In genomic region chr16:77748426-77748825, GRCh38 we compare ENCODE assay signal across 16 cellular contexts. TPM values are rescaled to one million over a fixed set of nuclear protein-coding genes. Genes with fewer than 3 reads are reported as not detected.
DNase-seq lines count a peak whose midpoint lies in the region; ATAC-seq, FAIRE-seq and TF ChIP-seq lines count a peak whose summit lies in the region.
"Had no signal": no experiment of that assay in that cellular context is flagged by ENCODE, and none has a peak within 500 bp of the region (broad histone marks: within the 10 kb centered on the region; RNA-seq: fewer than 3 reads in every experiment).

No MANE protein-coding gene starts in this region.

- no peak overlapping the region for H3K18ac ChIP-seq in mesendoderm (ENCODE audit: low read length)

- no peaks in the 10 kb centered on the region for H3K27me3 ChIP-seq in HepG2 (ENCODE audit: control insufficient read depth in 1 of 2, insufficient read depth in 2 of 2, low read length in 2 of 2)
- no peaks in the 10 kb centered on the region for H3K27me3 ChIP-seq in right lobe of liver
- no peaks in the 10 kb centered on the region for H3K27me3 ChIP-seq in mesendoderm (ENCODE audit: insufficient read depth, low read length, poor library complexity)
- H3K27me3 ChIP-seq in smooth muscle cell (ENCODE audit: low read depth), result peaks cover 10% of the 10 kb centered on the region
- H3K27me3 ChIP-seq in esophagus squamous epithelium, result no peaks in the 10 kb centered on the region
- no peaks in the 10 kb centered on the region for H3K27me3 ChIP-seq in Caco-2 (replicated peaks; ENCODE audit: control insufficient read depth, insufficient read depth, low read length)
- H3K27me3 ChIP-seq: BLaER1 had no signal

- TF ChIP-seq CTCF in HepG2 (CRISPR knock-in tag; IDR thresholded peaks at IDR 0.05), result no peak
- no peak for TF ChIP-seq CTCF in right lobe of liver (IDR thresholded peaks at IDR 0.05)
- TF ChIP-seq CTCF in brain (conservative IDR thresholded peaks at IDR 0.05), result no peak
- no peak for TF ChIP-seq CTCF in smooth muscle cell (IDR thresholded peaks at IDR 0.05; ENCODE audit: borderline replicate concordance, insufficient read depth, poor library complexity, severe bottlenecking)
- no peak for TF ChIP-seq CTCF in esophagus squamous epithelium (IDR thresholded peaks at IDR 0.05)
- TF ChIP-seq CTCF in Caco-2 (IDR thresholded peaks at IDR 0.05; ENCODE audit: insufficient read depth in 1 of 2, low read depth in 1 of 2, low read length in 1 of 2, severe bottlenecking in 1 of 2, unreplicated experiment in 1 of 2), result no peak

- H3K9me3 Mint-ChIP-seq in brain (peaks cover 0 to 3% (median 0%) of the 10 kb centered on the region in 5 experiments), Caco-2 (ENCODE audit: unreplicated experiment) (no peaks in the 10 kb centered on the region)
- H3K9me3 Mint-ChIP-seq: CD8-positive, alpha-beta memory T cell had no signal

- no peak overlapping the region for H3K4ac ChIP-seq in mesendoderm (ENCODE audit: low read depth, low read length)

- CTCF ChIA-PET in HepG2 (lab: Yijun Ruan, JAX; ENCODE audit: low intra/inter-chr PET ratio, low total read pairs), result no interaction called here
- CTCF ChIA-PET in Caco-2 (lab: Charles Lee), result no interaction called here

- H3K9ac ChIP-seq in HepG2 (ENCODE audit: insufficient read depth, low read depth, low read length), result no peak overlapping the region
- no peak overlapping the region for H3K9ac ChIP-seq in mesendoderm (ENCODE audit: low read length)
- H3K9ac ChIP-seq in smooth muscle cell (ENCODE audit: low read depth), result no peak overlapping the region
- H3K9ac ChIP-seq: BLaER1, GM23248 had no signal

- ATAC-seq in HepG2, result no peak
- no peak for ATAC-seq in right lobe of liver
- no peak for ATAC-seq in GM21529 (IDR thresholded peaks at IDR 0.05; ENCODE audit: unreplicated experiment)
- ATAC-seq: HCT116 had no signal

- H3K4me1 ChIP-seq in HepG2 (ENCODE audit: insufficient read depth, low read length) (peaks cover 37% of the 10 kb centered on the region), right lobe of liver (peaks cover 0 to 10% (median 4%) of the 10 kb centered on the region in 4 donors), mesendoderm (ENCODE audit: control insufficient read depth, low read depth, low read length) (no peaks in the 10 kb centered on the region), smooth muscle cell (ENCODE audit: low read depth) (no peaks in the 10 kb centered on the region), esophagus squamous epithelium (no peaks in the 10 kb centered on the region), Caco-2 (no peaks in the 10 kb centered on the region)
- H3K4me1 ChIP-seq: BLaER1 had no signal

- intact Hi-C loops in HepG2 (cut with micrococcal nuclease; ENCODE audit: unreplicated experiment) (loop anchor here (2.0 kb wide), 1 partner anchor 28 kb away; no protein-coding TSS in a partner anchor), right lobe of liver (cut with DNase I) (no loop called here), esophagus squamous epithelium (cut with DNase I) (no loop called here), Caco-2 (cut with micrococcal nuclease; ENCODE audit: unreplicated experiment) (loop anchor here (2.0 kb wide), 1 partner anchor 26 kb away; the partner anchor contains the start of gene NUDT7)

- TF ChIP-seq EP300 in HepG2 (IDR thresholded peaks at IDR 0.05; ENCODE audit: low read depth in 2 of 2, low read length in 2 of 2) (no peak), HepG2 (CRISPR knock-in tag; IDR thresholded peaks at IDR 0.05; ENCODE audit: borderline replicate concordance) (no peak)

- H3K27ac ChIP-seq in HepG2 (ENCODE audit: extremely low read length, insufficient read depth, low read length), result peak overlapping the region; percentile 78
- no peak overlapping the region for H3K27ac ChIP-seq in right lobe of liver
- H3K27ac ChIP-seq in mesendoderm (ENCODE audit: low read depth, low read length), result no peak overlapping the region
- H3K27ac ChIP-seq in smooth muscle cell (ENCODE audit: low read depth), result peak overlapping the region; percentile 62
- no peak overlapping the region for H3K27ac ChIP-seq in esophagus squamous epithelium
- H3K27ac ChIP-seq: BLaER1, GM23248 had no signal

- TF ChIP-seq POLR2A in HepG2 (IDR thresholded peaks at IDR 0.05; ENCODE audit: insufficient read depth in 1 of 2, low read depth in 2 of 2, low read length in 2 of 2) (no peak), right lobe of liver (IDR thresholded peaks at IDR 0.05) (no peak), esophagus squamous epithelium (IDR thresholded peaks at IDR 0.05) (no peak)

- no peak overlapping the region for H2AFZ ChIP-seq in HepG2 (ENCODE audit: low read length)
- no peak overlapping the region for H2AFZ ChIP-seq in smooth muscle cell (ENCODE audit: low read depth)
- H2AFZ ChIP-seq: GM23248 had no signal

- no peak overlapping the region for H2BK15ac ChIP-seq in mesendoderm (replicated peaks; ENCODE audit: low read depth)

- H2BK5ac ChIP-seq in mesendoderm (ENCODE audit: low read length), result no peak overlapping the region

- in situ Hi-C loops in HepG2 (cut with HindIII; ENCODE audit: extremely low pct_ligation_motif_present, low pct_unique_long_range_greater_than_20kb), result no loop called here

- H4K5ac ChIP-seq in mesendoderm (ENCODE audit: low read length), result no peak overlapping the region

- H4K8ac ChIP-seq in mesendoderm (ENCODE audit: low read depth, low read length), result no peak overlapping the region

- H3K79me1 ChIP-seq in mesendoderm (ENCODE audit: low read length), result no peaks in the 10 kb centered on the region

- H3K4me1 Mint-ChIP-seq in brain (peaks cover 20% of the 10 kb centered on the region), Caco-2 (ENCODE audit: low read depth, unreplicated experiment) (no peaks in the 10 kb centered on the region)
- H3K4me1 Mint-ChIP-seq: CD8-positive, alpha-beta memory T cell had no signal

- DNase-seq in HepG2 (ENCODE audit: low spot score) (no peak), right lobe of liver (no peak), mesendoderm (peak; percentile 8), smooth muscle cell (lab: John Stamatoyannopoulos, UW; ENCODE audit: unreplicated experiment) (no peak), esophagus squamous epithelium (lab: John Stamatoyannopoulos, UW) (no peak), Caco-2 (no peak)
- DNase-seq: 8988T; AML-193; CD8-positive, alpha-beta memory T cell; DMS 273 treated with DMSO at 0.1 percent for 48 hours; GM23248 had no signal

- 94% methylated on average over 3 of the region's 3 CpGs for WGBS in HepG2 (ENCODE audit: low lambda C conversion rate)
- 85% methylated on average over 2 of the region's 3 CpGs for WGBS in right lobe of liver (ENCODE audit: insufficient coverage, low coverage, low lambda C conversion rate, missing lambda C conversion rate)
- no CpG with 5 or more reads among the region's 3 CpGs for WGBS in mesendoderm (ENCODE audit: extremely low coverage, insufficient coverage, low lambda C conversion rate)
- 24% methylated on average over 3 of the region's 3 CpGs for WGBS in smooth muscle cell (ENCODE audit: low lambda C conversion rate)
- WGBS in esophagus squamous epithelium, 2 donors, result 36 to 54% methylated on average over 3 of the region's 3 CpGs

- H3K23ac ChIP-seq in mesendoderm (ENCODE audit: low read length), result no peak overlapping the region

- no peak overlapping the region for H3K4me3 ChIP-seq in HepG2 (replicated peaks in 1 of 3; ENCODE audit: insufficient read depth in 1 of 3, low read depth in 2 of 3, low read length in 3 of 3)
- no peak overlapping the region for H3K4me3 ChIP-seq in right lobe of liver
- no peak overlapping the region for H3K4me3 ChIP-seq in mesendoderm (ENCODE audit: low read length)
- no peak overlapping the region for H3K4me3 ChIP-seq in smooth muscle cell
- H3K4me3 ChIP-seq in esophagus squamous epithelium, result no peak overlapping the region
- no peak overlapping the region for H3K4me3 ChIP-seq in Caco-2 (ENCODE audit: low read depth, low read length)
- H3K4me3 ChIP-seq: BLaER1, GM23248 had no signal

- H3K36me3 Mint-ChIP-seq in brain (no peaks in the 10 kb centered on the region), Caco-2 (ENCODE audit: insufficient read depth, unreplicated experiment) (no peaks in the 10 kb centered on the region)
- H3K36me3 Mint-ChIP-seq: CD8-positive, alpha-beta memory T cell had no signal

- TF ChIP-seq RAD21 in HepG2 (CRISPR knock-in tag; IDR thresholded peaks at IDR 0.05), result no peak

- H3K9me3 ChIP-seq in HepG2 (ENCODE audit: low read length), result no peaks in the 10 kb centered on the region
- H3K9me3 ChIP-seq in right lobe of liver, result no peaks in the 10 kb centered on the region
- no peaks in the 10 kb centered on the region for H3K9me3 ChIP-seq in smooth muscle cell (replicated peaks; ENCODE audit: low read depth)
- no peaks in the 10 kb centered on the region for H3K9me3 ChIP-seq in esophagus squamous epithelium
- H3K9me3 ChIP-seq in Caco-2, result no peaks in the 10 kb centered on the region
- H3K9me3 ChIP-seq: BLaER1 had no signal

- FAIRE-seq in HepG2 (lab: Jason Lieb, UNC), result no peak
- FAIRE-seq: H54 had no signal

- H3K36me3 ChIP-seq in HepG2 (replicated peaks in 1 of 2; ENCODE audit: control insufficient read depth in 1 of 2, insufficient read depth in 2 of 2, low read length in 2 of 2) (no peaks in the 10 kb centered on the region), right lobe of liver (no peaks in the 10 kb centered on the region), mesendoderm (ENCODE audit: control insufficient read depth, insufficient read depth, low read length) (no peaks in the 10 kb centered on the region), smooth muscle cell (ENCODE audit: low read depth) (no peaks in the 10 kb centered on the region), esophagus squamous epithelium (no peaks in the 10 kb centered on the region), Caco-2 (ENCODE audit: control insufficient read depth, insufficient read depth, low read length) (no peaks in the 10 kb centered on the region)
- H3K36me3 ChIP-seq: BLaER1 had no signal

- no peak overlapping the region for H3K4me2 ChIP-seq in HepG2 (ENCODE audit: low read depth, low read length)
- no peak overlapping the region for H3K4me2 ChIP-seq in mesendoderm (ENCODE audit: low read length)
- peak overlapping the region; percentile 35 for H3K4me2 ChIP-seq in smooth muscle cell
- H3K4me2 ChIP-seq: BLaER1 had no signal

- no peaks in the 10 kb centered on the region for H4K20me1 ChIP-seq in HepG2 (ENCODE audit: insufficient read depth, low read length)
- no peaks in the 10 kb centered on the region for H4K20me1 ChIP-seq in smooth muscle cell (ENCODE audit: low read depth)
- H4K20me1 ChIP-seq: BLaER1 had no signal

- H3K4me3 Mint-ChIP-seq in brain, result peak overlapping the region in 1 of 5 experiments; percentile 59
- no peak overlapping the region for H3K4me3 Mint-ChIP-seq in Caco-2 (ENCODE audit: unreplicated experiment)
- H3K4me3 Mint-ChIP-seq: CD8-positive, alpha-beta memory T cell had no signal

- no peak overlapping the region for H2BK120ac ChIP-seq in mesendoderm (ENCODE audit: low read depth, low read length)

- POLR2A ChIA-PET in HepG2 (lab: Yijun Ruan, JAX) (interaction anchor here (2.7 kb wide), 1 partner anchor 27 kb away, joined by 16 read pairs; the partner anchor contains the start of gene NUDT7), Caco-2 (lab: Charles Lee) (no interaction called here)

- BruUV-seq in HepG2 (replicated peaks; lab: Mats Ljungman, UMichigan) (no TSS peak), Caco-2 (replicated peaks; lab: Mats Ljungman, UMichigan) (no TSS peak)

- H3F3A ChIP-seq in smooth muscle cell (ENCODE audit: low read depth), result no peaks in the 10 kb centered on the region

- H3K27me3 Mint-ChIP-seq in brain (peaks cover 10% of the 10 kb centered on the region), Caco-2 (ENCODE audit: insufficient read depth, unreplicated experiment) (peaks cover 10% of the 10 kb centered on the region)

- H2AK5ac ChIP-seq in mesendoderm (ENCODE audit: low read length), result no peak overlapping the region

- H3K27ac Mint-ChIP-seq in brain, result peak overlapping the region in 3 of 5 experiments; percentile 12 to 81 (median 78)
- no peak overlapping the region for H3K27ac Mint-ChIP-seq in Caco-2 (ENCODE audit: unreplicated experiment)
- H3K27ac Mint-ChIP-seq: CD8-positive, alpha-beta memory T cell had no signal

- no peaks in the 10 kb centered on the region for H3K79me2 ChIP-seq in HepG2 (ENCODE audit: insufficient read depth, low read length)
- no peaks in the 10 kb centered on the region for H3K79me2 ChIP-seq in mesendoderm (ENCODE audit: control insufficient read depth, insufficient read depth, low read length)
- H3K79me2 ChIP-seq in smooth muscle cell (ENCODE audit: low read depth), result no peaks in the 10 kb centered on the region

- no peak overlapping the region for H3K56ac ChIP-seq in mesendoderm (ENCODE audit: low read length)

RNA-seq across cellular contexts. Expression of gene NUDT7, which starts 26.1 kb away (rescaled TPM):
- total RNA-seq in HepG2 (2016; rRNA removed; fragmentation: Illumina TruSeq; extraction: Trizol) (14.3 and 17.8 TPM in 2 replicates), right lobe of liver (10 to 100 TPM; 24.6 to 35.0 (median 29.5) TPM), smooth muscle cell (2.8 and 3.3 TPM in 2 replicates), esophagus squamous epithelium (10 to 100 TPM in 2 of 4 donors, 1 to 10 TPM in 2; 2.3 to 10.1 (median 6.3) TPM), Caco-2 (2022) (4.3 and 6.9 TPM in 2 replicates)
- 3.7 and 3.8 TPM in 2 replicates for total RNA-seq in HepG2 (2016; cell fraction: cytosol; rRNA removed; fragmentation: Illumina TruSeq; extraction: Trizol; ENCODE audit: low read depth)
- 15.0 and 20.1 TPM in 2 replicates for total RNA-seq in HepG2 (2016; cell fraction: insoluble cytoplasmic fraction; rRNA removed; fragmentation: Illumina TruSeq; extraction: Trizol)
- total RNA-seq in HepG2 (2016; cell fraction: membrane; rRNA removed; fragmentation: Illumina TruSeq; extraction: Trizol), result 8.1 and 8.5 TPM in 2 replicates
- 6.4 and 7.9 TPM in 2 replicates for total RNA-seq in HepG2 (2016; cell fraction: nucleus; rRNA removed; fragmentation: Illumina TruSeq; extraction: Trizol)
- polyA plus RNA-seq in HepG2 (2011; rRNA removed) (18.0 and 23.9 TPM in 2 replicates), brain (ENCODE audit: insufficient read depth, low read depth, low replicate concordance) (11.3 TPM), smooth muscle cell (4.6 and 5.6 TPM in 2 replicates)
- polyA plus RNA-seq in HepG2 (2011; cell fraction: cytosol; rRNA removed), result 17.5 and 22.7 TPM in 2 replicates
- 5.7 and 8.9 TPM in 2 replicates for polyA plus RNA-seq in HepG2 (2011; cell fraction: nucleus; rRNA removed)
- polyA plus RNA-seq in HepG2 (2012), result 16.3 and 22.7 TPM in 2 replicates
- 4.7 and 5.5 TPM in 2 replicates for polyA plus RNA-seq in HepG2 (2016; cell fraction: cytosol; fragmentation: Illumina TruSeq; extraction: Trizol; ENCODE audit: low read depth)
- 26.0 and 26.5 TPM in 2 replicates for polyA plus RNA-seq in HepG2 (2016; cell fraction: insoluble cytoplasmic fraction; fragmentation: Illumina TruSeq; extraction: Trizol; ENCODE audit: low read depth)
- polyA plus RNA-seq in HepG2 (2016; cell fraction: membrane; fragmentation: Illumina TruSeq; extraction: Trizol; ENCODE audit: low read depth), result 10.6 and 12.1 TPM in 2 replicates
- polyA plus RNA-seq in HepG2 (2016; cell fraction: nucleus; fragmentation: Illumina TruSeq; extraction: Trizol; ENCODE audit: insufficient read depth, low read depth), result 15.7 and 19.3 TPM in 2 replicates
- polyA minus RNA-seq in HepG2 (2011; rRNA and poly(A)+ RNA removed; ENCODE audit: low replicate concordance), result 12.6 and 34.2 TPM in 2 replicates
- polyA minus RNA-seq in HepG2 (2011; cell fraction: cytosol; rRNA and poly(A)+ RNA removed), result 8.9 and 11.2 TPM in 2 replicates
- 6.8 and 11.7 TPM in 2 replicates for polyA minus RNA-seq in HepG2 (2011; cell fraction: nucleus; rRNA and poly(A)+ RNA removed)
- 6.0 TPM for polyA plus RNA-seq in mesendoderm (2013, experiment 1 of 2)
- polyA plus RNA-seq in mesendoderm (2013, experiment 2 of 2), result 6.0 TPM

RNA-seq across cellular contexts. Expression of gene VAT1L, which starts 39.9 kb away (rescaled TPM):
- total RNA-seq in HepG2 (2016; rRNA removed; fragmentation: Illumina TruSeq; extraction: Trizol) (not detected in 2 replicates), right lobe of liver (under 1 TPM in 5 of 6 experiments, not detected in 1; 0.19 to 0.64 (median 0.51) TPM), smooth muscle cell (4.8 and 5.4 TPM in 2 replicates), esophagus squamous epithelium (under 1 TPM in 1 of 4 donors, not detected in 3; 0.56 TPM), Caco-2 (2022) (not detected in 2 replicates)
- total RNA-seq in HepG2 (2016; cell fraction: cytosol; rRNA removed; fragmentation: Illumina TruSeq; extraction: Trizol; ENCODE audit: low read depth), result not detected in 2 replicates
- not detected in 2 replicates for total RNA-seq in HepG2 (2016; cell fraction: insoluble cytoplasmic fraction; rRNA removed; fragmentation: Illumina TruSeq; extraction: Trizol)
- total RNA-seq in HepG2 (2016; cell fraction: membrane; rRNA removed; fragmentation: Illumina TruSeq; extraction: Trizol), result not detected in 2 replicates
- not detected in 2 replicates for total RNA-seq in HepG2 (2016; cell fraction: nucleus; rRNA removed; fragmentation: Illumina TruSeq; extraction: Trizol)
- polyA plus RNA-seq in HepG2 (2011; rRNA removed) (not detected in 2 replicates), brain (ENCODE audit: insufficient read depth, low read depth, low replicate concordance) (12.8 TPM), smooth muscle cell (2.5 and 4.0 TPM in 2 replicates)
- 0.01 TPM in 1 of 2 replicates, not detected in the other for polyA plus RNA-seq in HepG2 (2011; cell fraction: cytosol; rRNA removed)
- not detected in 2 replicates for polyA plus RNA-seq in HepG2 (2011; cell fraction: nucleus; rRNA removed)
- not detected in 2 replicates for polyA plus RNA-seq in HepG2 (2012)
- polyA plus RNA-seq in HepG2 (2016; cell fraction: cytosol; fragmentation: Illumina TruSeq; extraction: Trizol; ENCODE audit: low read depth), result not detected in 2 replicates
- polyA plus RNA-seq in HepG2 (2016; cell fraction: insoluble cytoplasmic fraction; fragmentation: Illumina TruSeq; extraction: Trizol; ENCODE audit: low read depth), result not detected in 2 replicates
- polyA plus RNA-seq in HepG2 (2016; cell fraction: membrane; fragmentation: Illumina TruSeq; extraction: Trizol; ENCODE audit: low read depth), result not detected in 2 replicates
- not detected in 2 replicates for polyA plus RNA-seq in HepG2 (2016; cell fraction: nucleus; fragmentation: Illumina TruSeq; extraction: Trizol; ENCODE audit: insufficient read depth, low read depth)
- polyA minus RNA-seq in HepG2 (2011; rRNA and poly(A)+ RNA removed; ENCODE audit: low replicate concordance), result not detected in 2 replicates
- polyA minus RNA-seq in HepG2 (2011; cell fraction: cytosol; rRNA and poly(A)+ RNA removed), result not detected in 2 replicates
- not detected in 2 replicates for polyA minus RNA-seq in HepG2 (2011; cell fraction: nucleus; rRNA and poly(A)+ RNA removed)
- 33.5 TPM for polyA plus RNA-seq in mesendoderm (2013, experiment 1 of 2)
- 34.9 TPM for polyA plus RNA-seq in mesendoderm (2013, experiment 2 of 2)
- total RNA-seq: CD8-positive, alpha-beta memory T cell had no signal
- polyA plus RNA-seq: CD8-positive, alpha-beta memory T cell had no signal

Comparison
In these comparisons a context has a peak if more than half of its experiments do, and no peak if none do; other contexts are left out.
1. H3K27ac ChIP-seq: peak in HepG2 (single experiment) and smooth muscle cell (single experiment); none in right lobe of liver (0 of 3), mesendoderm (single experiment) and esophagus squamous epithelium (0 of 4).
2. intact Hi-C loops: an anchor here in HepG2 (2.0 kb wide) and Caco-2 (2.0 kb wide); none called in right lobe of liver and esophagus squamous epithelium.